ENCODE assay signal across 8 cellular contexts in the genomic region with DNA sequence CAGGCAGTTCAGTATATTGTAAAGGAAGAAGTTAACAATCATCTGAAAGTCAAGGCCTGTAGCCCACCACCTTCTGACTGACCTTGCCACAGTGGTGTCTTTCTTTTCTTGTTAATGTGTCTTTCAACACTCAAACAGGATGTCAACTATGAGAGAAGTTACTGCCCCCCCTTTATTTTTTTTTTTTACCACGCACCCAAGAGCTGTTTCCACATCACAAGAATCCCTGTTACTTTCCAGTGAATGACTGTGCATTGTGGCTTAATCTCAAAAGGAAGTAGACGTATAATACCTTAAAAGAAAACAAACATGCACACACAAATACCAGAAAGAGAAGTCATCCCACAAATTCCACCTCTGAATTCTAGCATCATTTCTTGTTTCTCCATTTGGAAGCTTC.
DNase-seq lines count a peak whose midpoint lies in the region; ATAC-seq, FAIRE-seq and TF ChIP-seq lines count a peak whose summit lies in the region.

No MANE protein-coding gene starts in this region.

- CTCF ChIA-PET in activated CD4-positive, alpha-beta T cell treated with anti-CD3 and anti-CD28 coated beads for 36 hours (lab: Charles Lee) = no interaction called here

- H3K4me1 ChIP-seq in lower lobe of right lung (peaks cover 16% of the 10 kb centered on the region), sigmoid colon (peaks cover 0 to 9% (median 3%) of the 10 kb centered on the region in 4 donors)

- POLR2A ChIA-PET in activated CD4-positive, alpha-beta T cell treated with anti-CD3 and anti-CD28 coated beads for 36 hours (lab: Charles Lee) = no interaction called here

- intact Hi-C loops in lower lobe of right lung (cut with DNase I) = no loop called here
- intact Hi-C loops in activated CD4-positive, alpha-beta T cell treated with anti-CD3 and anti-CD28 coated beads for 36 hours (cut with DNase I, micrococcal nuclease) = no loop called here
- intact Hi-C loops in sigmoid colon (cut with DNase I) = no loop called here

- no peak for TF ChIP-seq EP300 in sigmoid colon (IDR thresholded peaks at IDR 0.05)

- H3K4me1 Mint-ChIP-seq in activated CD4-positive, alpha-beta T cell treated with anti-CD3 and anti-CD28 coated beads for 36 hours = peaks cover 10% of the 10 kb centered on the region

- TF ChIP-seq POLR2A in sigmoid colon (IDR thresholded peaks at IDR 0.05) = no peak

- ATAC-seq in lower lobe of right lung = peak; percentile 40 to 62
- ATAC-seq in activated CD4-positive, alpha-beta T cell treated with anti-CD3 and anti-CD28 coated beads for 36 hours = no peak

- H3K9me3 Mint-ChIP-seq in activated CD4-positive, alpha-beta T cell treated with anti-CD3 and anti-CD28 coated beads for 36 hours (ENCODE audit: low read depth) = no peaks in the 10 kb centered on the region

- peaks cover 2% of the 10 kb centered on the region for H3K27me3 Mint-ChIP-seq in activated CD4-positive, alpha-beta T cell treated with anti-CD3 and anti-CD28 coated beads for 36 hours

- H3K4me3 Mint-ChIP-seq in activated CD4-positive, alpha-beta T cell treated with anti-CD3 and anti-CD28 coated beads for 36 hours = no peak overlapping the region

- WGBS in sigmoid colon, 2 donors = 23 to 24% methylated on average over 2 of the region's 2 CpGs

- DNase-seq in AG09319 (ENCODE audit: extremely low read depth, low read depth) (peak; percentile 51), HTR-8/SVneo (ENCODE audit: insufficient read length, low spot score) (peak; percentile 40), astrocyte of the spinal cord (ENCODE audit: low read depth, low spot score) (peak; percentile 93), lower lobe of right lung (no peak), sigmoid colon (no peak), NCI-H2029 treated with DMSO at 0.1 percent for 48 hours (lab: John Stamatoyannopoulos, UW) (no peak)
- DNase-seq in activated T-cell treated with anti-CD3 and anti-CD28 coated beads, Interleukin-2, amount 50 U/mL, for 1 hour = no peak
- no peak for DNase-seq in activated CD4-positive, alpha-beta T cell treated with anti-CD3 and anti-CD28 coated beads for 36 hours

- no peaks in the 10 kb centered on the region for H3K36me3 Mint-ChIP-seq in activated CD4-positive, alpha-beta T cell treated with anti-CD3 and anti-CD28 coated beads for 36 hours (ENCODE audit: low read depth)

- no peaks in the 10 kb centered on the region for H3K27me3 ChIP-seq in lower lobe of right lung (ENCODE audit: low read depth)
- H3K27me3 ChIP-seq in sigmoid colon = no peaks in the 10 kb centered on the region

- H3K36me3 ChIP-seq in lower lobe of right lung (no peaks in the 10 kb centered on the region), sigmoid colon (no peaks in the 10 kb centered on the region)

- in situ Hi-C loops in astrocyte of the spinal cord (cut with HindIII; ENCODE audit: low sequenced_read_pairs) = no loop called here

- no peak for FAIRE-seq in HTR-8/SVneo (lab: Jason Lieb, UNC)

- no peak overlapping the region for H3K27ac Mint-ChIP-seq in activated CD4-positive, alpha-beta T cell treated with anti-CD3 and anti-CD28 coated beads for 36 hours

- no peak for TF ChIP-seq CTCF in AG09319 (IDR thresholded peaks at IDR 0.05; ENCODE audit: low read depth, low read length)
- no peak for TF ChIP-seq CTCF in astrocyte of the spinal cord (IDR thresholded peaks at IDR 0.05; ENCODE audit: low read depth, low read length)
- TF ChIP-seq CTCF in lower lobe of right lung (IDR thresholded peaks at IDR 0.05) = no peak
- no peak for TF ChIP-seq CTCF in sigmoid colon (IDR thresholded peaks at IDR 0.05)

- H3K4me3 ChIP-seq in astrocyte of the spinal cord (ENCODE audit: low read depth, low read length) (no peak overlapping the region), lower lobe of right lung (no peak overlapping the region), sigmoid colon (no peak overlapping the region)

- H3K9me3 ChIP-seq in lower lobe of right lung = no peaks in the 10 kb centered on the region
- H3K9me3 ChIP-seq in sigmoid colon = no peaks in the 10 kb centered on the region

- H3K27ac ChIP-seq in lower lobe of right lung (no peak overlapping the region), sigmoid colon (peak overlapping the region in 1 of 4 donors; percentile 14)

Comparison
In these comparisons a context has a peak if more than half of its experiments do, and no peak if none do; other contexts are left out.
1. DNase-seq: peak in AG09319 (single experiment), HTR-8/SVneo (single experiment) and astrocyte of the spinal cord (single experiment); none in lower lobe of right lung (single experiment), activated T-cell treated with anti-CD3 and anti-CD28 coated beads, Interleukin-2, amount 50 U/mL, for 1 hour (single experiment), activated CD4-positive, alpha-beta T cell treated with anti-CD3 and anti-CD28 coated beads for 36 hours (single experiment), sigmoid colon (single experiment) and NCI-H2029 treated with DMSO at 0.1 percent for 48 hours (single experiment).